ENCODE assay signal across 10 cellular contexts in the genomic region with DNA sequence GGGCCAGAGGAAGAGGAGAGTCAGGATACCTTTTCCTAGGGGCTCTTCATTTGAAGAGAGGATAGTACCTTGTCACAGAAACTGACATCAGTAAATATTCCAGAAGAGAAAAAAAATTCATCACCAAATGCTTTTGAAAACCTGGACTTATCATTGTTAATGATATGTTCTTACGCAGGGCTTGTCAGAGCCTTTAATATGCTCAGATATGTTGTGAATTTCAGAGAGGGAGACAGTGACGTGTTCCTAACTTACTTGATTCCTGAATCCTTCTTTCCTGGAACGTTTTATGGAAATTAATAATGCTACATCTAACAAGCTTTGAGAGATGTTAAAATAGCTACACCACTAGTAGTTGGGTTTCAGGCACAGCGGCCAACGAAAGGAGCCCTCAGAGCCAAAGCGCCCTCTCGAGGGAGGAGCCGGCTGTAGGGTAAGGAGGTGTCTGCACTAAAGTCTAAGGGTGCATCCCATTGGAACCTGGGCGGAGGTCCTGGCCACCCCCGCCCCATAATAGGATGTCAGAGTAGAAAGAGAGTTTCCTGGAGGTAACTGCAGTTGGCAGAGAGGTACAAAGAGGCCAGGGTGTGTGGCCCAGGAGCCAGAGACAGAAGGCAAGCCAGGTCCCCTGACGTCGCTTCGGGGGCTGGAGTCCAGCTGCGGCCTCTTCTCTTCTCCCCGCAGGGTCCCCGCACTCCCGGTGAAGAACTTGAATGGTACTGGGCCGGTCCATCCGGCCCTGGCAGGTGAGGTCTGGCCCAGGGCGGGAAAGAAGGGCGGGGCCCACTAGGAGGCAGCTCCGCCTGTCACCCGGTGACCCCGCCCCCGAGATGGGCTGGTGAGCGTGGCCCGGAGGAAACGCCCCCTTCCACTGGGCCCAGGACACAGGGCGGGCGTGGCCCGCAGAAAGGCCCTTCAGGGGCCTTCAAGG. TPM values are rescaled to one million over a fixed set of nuclear protein-coding genes. Genes with fewer than 3 reads are reported as not detected.
A peak's percentile ranks its signal among the peaks of the same experiment; 100 is the strongest.
DNase-seq lines count a peak whose midpoint lies in the region; ATAC-seq, FAIRE-seq and TF ChIP-seq lines count a peak whose summit lies in the region.
"Had no signal": no experiment of that assay in that cellular context is flagged by ENCODE, and none has a peak within 500 bp of the region (broad histone marks: within the 10 kb centered on the region; RNA-seq: fewer than 3 reads in every experiment).

No MANE protein-coding gene starts in this region.

- no peak overlapping the region for H3K4me3 Mint-ChIP-seq in activated naive CD8-positive, alpha-beta T cell treated with anti-CD3 and anti-CD28 coated beads for 36 hours
- H3K4me3 Mint-ChIP-seq in activated naive CD8-positive, alpha-beta T cell treated with anti-CD3 and anti-CD28 coated beads, Interleukin-2, amount 50 U/mL, for 24 hours, result no peak overlapping the region
- no peak overlapping the region for H3K4me3 Mint-ChIP-seq in activated CD8-positive, alpha-beta memory T cell treated with anti-CD3 and anti-CD28 coated beads, Interleukin-2, amount 10 ng/mL, durations not matched to agents 7 days and 5 days

- ATAC-seq in activated naive CD8-positive, alpha-beta T cell treated with anti-CD3 and anti-CD28 coated beads, Interleukin-2, amount 50 U/mL, for 24 hours, result no peak
- no peak for ATAC-seq in activated CD8-positive, alpha-beta memory T cell treated with anti-CD3 and anti-CD28 coated beads, Interleukin-2, amount 10 ng/mL, durations not matched to agents 7 days and 5 days

- FAIRE-seq in urothelium cell line (lab: Jason Lieb, UNC), result no peak

- H3K27me3 Mint-ChIP-seq in activated naive CD8-positive, alpha-beta T cell treated with anti-CD3 and anti-CD28 coated beads for 36 hours, result no peaks in the 10 kb centered on the region
- H3K27me3 Mint-ChIP-seq in activated naive CD8-positive, alpha-beta T cell treated with anti-CD3 and anti-CD28 coated beads, Interleukin-2, amount 50 U/mL, for 24 hours, result no peaks in the 10 kb centered on the region
- H3K27me3 Mint-ChIP-seq in activated CD8-positive, alpha-beta memory T cell treated with anti-CD3 and anti-CD28 coated beads, Interleukin-2, amount 10 ng/mL, durations not matched to agents 7 days and 5 days, result no peaks in the 10 kb centered on the region

- H3K27me3 ChIP-seq in iPS DF 6.9 (ENCODE audit: control insufficient read depth, insufficient read depth, low read length), result no peaks in the 10 kb centered on the region
- H3K27me3 ChIP-seq in thyroid gland, result no peaks in the 10 kb centered on the region

- no peak overlapping the region for H3K27ac Mint-ChIP-seq in activated naive CD8-positive, alpha-beta T cell treated with anti-CD3 and anti-CD28 coated beads for 36 hours
- no peak overlapping the region for H3K27ac Mint-ChIP-seq in activated naive CD8-positive, alpha-beta T cell treated with anti-CD3 and anti-CD28 coated beads, Interleukin-2, amount 50 U/mL, for 24 hours
- no peak overlapping the region for H3K27ac Mint-ChIP-seq in activated CD8-positive, alpha-beta memory T cell treated with anti-CD3 and anti-CD28 coated beads, Interleukin-2, amount 10 ng/mL, durations not matched to agents 7 days and 5 days

- H3K36me3 Mint-ChIP-seq in activated naive CD8-positive, alpha-beta T cell treated with anti-CD3 and anti-CD28 coated beads for 36 hours, result no peaks in the 10 kb centered on the region
- H3K36me3 Mint-ChIP-seq in activated naive CD8-positive, alpha-beta T cell treated with anti-CD3 and anti-CD28 coated beads, Interleukin-2, amount 50 U/mL, for 24 hours (ENCODE audit: low read depth), result no peaks in the 10 kb centered on the region
- no peaks in the 10 kb centered on the region for H3K36me3 Mint-ChIP-seq in activated CD8-positive, alpha-beta memory T cell treated with anti-CD3 and anti-CD28 coated beads, Interleukin-2, amount 10 ng/mL, durations not matched to agents 7 days and 5 days

- no peaks in the 10 kb centered on the region; the same call in 1 of the 2 replicates for H3K4me1 ChIP-seq in iPS DF 6.9 (ENCODE audit: control insufficient read depth, insufficient read depth, low read length)
- peaks cover 8 to 9% of the 10 kb centered on the region in 2 donors for H3K4me1 ChIP-seq in thyroid gland

- H3K36me3 ChIP-seq in iPS DF 6.9 (ENCODE audit: control insufficient read depth, insufficient read depth, low read length) (no peaks in the 10 kb centered on the region), thyroid gland (no peaks in the 10 kb centered on the region)

- H3K4me3 ChIP-seq in iPS DF 6.9 (ENCODE audit: low read length) (peak overlapping the region; percentile 33; the same call in 1 of the 2 replicates), thyroid gland (replicated peaks in 1 of 3) (no peak overlapping the region)
- H3K4me3 ChIP-seq: skin epidermis had no signal

- H3K4me1 Mint-ChIP-seq in activated naive CD8-positive, alpha-beta T cell treated with anti-CD3 and anti-CD28 coated beads for 36 hours, result peaks cover 37% of the 10 kb centered on the region
- H3K4me1 Mint-ChIP-seq in activated naive CD8-positive, alpha-beta T cell treated with anti-CD3 and anti-CD28 coated beads, Interleukin-2, amount 50 U/mL, for 24 hours, result peaks cover 47% of the 10 kb centered on the region
- peaks cover 25% of the 10 kb centered on the region for H3K4me1 Mint-ChIP-seq in activated CD8-positive, alpha-beta memory T cell treated with anti-CD3 and anti-CD28 coated beads, Interleukin-2, amount 10 ng/mL, durations not matched to agents 7 days and 5 days

- TF ChIP-seq POLR2A in thyroid gland (IDR thresholded peaks at IDR 0.05), result no peak

- H3K9me3 Mint-ChIP-seq in activated naive CD8-positive, alpha-beta T cell treated with anti-CD3 and anti-CD28 coated beads for 36 hours, result no peaks in the 10 kb centered on the region
- H3K9me3 Mint-ChIP-seq in activated naive CD8-positive, alpha-beta T cell treated with anti-CD3 and anti-CD28 coated beads, Interleukin-2, amount 50 U/mL, for 24 hours, result no peaks in the 10 kb centered on the region
- no peaks in the 10 kb centered on the region for H3K9me3 Mint-ChIP-seq in activated CD8-positive, alpha-beta memory T cell treated with anti-CD3 and anti-CD28 coated beads, Interleukin-2, amount 10 ng/mL, durations not matched to agents 7 days and 5 days (ENCODE audit: low read depth)

- no peaks in the 10 kb centered on the region for H3K9me3 ChIP-seq in iPS DF 6.9 (ENCODE audit: control insufficient read depth, insufficient read depth, low read length)
- no peaks in the 10 kb centered on the region for H3K9me3 ChIP-seq in thyroid gland

- DNase-seq in activated naive CD8-positive, alpha-beta T cell treated with anti-CD3 and anti-CD28 coated beads for 36 hours, result peak; percentile 20
- DNase-seq in activated naive CD8-positive, alpha-beta T cell treated with anti-CD3 and anti-CD28 coated beads, Interleukin-2, amount 50 U/mL, for 24 hours, result no peak
- peak; percentile 53 for DNase-seq in RWPE1 (ENCODE audit: low spot score)
- DNase-seq in iPS DF 6.9 (ENCODE audit: low read depth, low spot score), result no peak
- peak; percentile 83 to 85 for DNase-seq in thyroid gland
- DNase-seq in activated CD8-positive, alpha-beta memory T cell treated with anti-CD3 and anti-CD28 coated beads, Interleukin-2, amount 10 ng/mL, durations not matched to agents 7 days and 5 days, result no peak
- DNase-seq in activated CD4-positive, alpha-beta T cell treated with anti-CD3 and anti-CD28 coated beads, Interleukin-2, amount 50 U/mL, for 4 hours, result no peak
- no peak for DNase-seq in urothelium cell line (ENCODE audit: low spot score)
- DNase-seq: T-helper 2 cell had no signal

- POLR2A ChIA-PET in RWPE1 (lab: Yijun Ruan, JAX; ENCODE audit: low non-redundant PET), result no interaction called here

- intact Hi-C loops in thyroid gland (cut with DNase I), result no loop called here

- no peak overlapping the region for H3K27ac ChIP-seq in RWPE1
- H3K27ac ChIP-seq in iPS DF 6.9 (ENCODE audit: low read length), result no peak overlapping the region
- no peak overlapping the region for H3K27ac ChIP-seq in thyroid gland
- H3K27ac ChIP-seq: skin epidermis had no signal

- no peak for TF ChIP-seq CTCF in RWPE1 (conservative IDR thresholded peaks at IDR 0.05; ENCODE audit: low read depth)
- TF ChIP-seq CTCF in thyroid gland (IDR thresholded peaks at IDR 0.05), result no peak

- CTCF ChIA-PET in RWPE1 (lab: Yijun Ruan, JAX), result interaction anchor here (0.6 kb wide), 2 partner anchors 54 to 142 kb away, joined by 3 read pairs; no protein-coding TSS in a partner anchor
- CTCF ChIA-PET in activated CD8-positive, alpha-beta memory T cell treated with anti-CD3 and anti-CD28 coated beads, Interleukin-2, amount 10 ng/mL, durations not matched to agents 7 days and 5 days (lab: Charles Lee), result interaction anchor here (0.8 to 2.5 kb wide), 3 partner anchors 22 to 44 kb away, joined by 3 to 11 read pairs (median 3); no protein-coding TSS in a partner anchor

- no CpG with 5 or more reads among the region's 31 CpGs for WGBS in iPS DF 6.9 (ENCODE audit: insufficient coverage, insufficient read length)
- WGBS in thyroid gland, 2 donors, result 25 to 27% methylated on average over 15 to 16 of the region's 31 CpGs

RNA-seq across cellular contexts. Expression of a gene that starts 36.2 kb away (rescaled TPM):
- 1 to 10 TPM; 1.1 TPM for total RNA-seq in activated naive CD8-positive, alpha-beta T cell treated with anti-CD3 and anti-CD28 coated beads for 36 hours
- total RNA-seq in thyroid gland, result 10 to 100 TPM; 11.5 to 37.1 (median 20.6) TPM
- under 1 TPM; 0.16 to 0.35 TPM for total RNA-seq in activated CD8-positive, alpha-beta memory T cell treated with anti-CD3 and anti-CD28 coated beads, Interleukin-2, amount 10 ng/mL, durations not matched to agents 7 days and 5 days

RNA-seq across cellular contexts. Expression of a gene that starts 42.8 kb away (rescaled TPM):
- 1 to 10 TPM; 1.3 to 1.9 TPM for total RNA-seq in activated naive CD8-positive, alpha-beta T cell treated with anti-CD3 and anti-CD28 coated beads for 36 hours
- 10 to 100 TPM; 27.3 to 52.9 (median 45.1) TPM for total RNA-seq in thyroid gland
- total RNA-seq in activated CD8-positive, alpha-beta memory T cell treated with anti-CD3 and anti-CD28 coated beads, Interleukin-2, amount 10 ng/mL, durations not matched to agents 7 days and 5 days, result not detected

RNA-seq across cellular contexts. Expression of a gene that starts 56.8 kb away (rescaled TPM):
- 1 to 10 TPM in 1 of 2 experiments, under 1 TPM in 1; 0.16 to 1.0 TPM for total RNA-seq in activated naive CD8-positive, alpha-beta T cell treated with anti-CD3 and anti-CD28 coated beads for 36 hours
- under 1 TPM in 1 of 4 donors, not detected in 3; 0.56 TPM for total RNA-seq in thyroid gland
- total RNA-seq in activated CD8-positive, alpha-beta memory T cell treated with anti-CD3 and anti-CD28 coated beads, Interleukin-2, amount 10 ng/mL, durations not matched to agents 7 days and 5 days, result not detected

Comparison
In these comparisons a context has a peak if more than half of its experiments do, and no peak if none do; other contexts are left out.
1. DNase-seq: peak in activated naive CD8-positive, alpha-beta T cell treated with anti-CD3 and anti-CD28 coated beads for 36 hours (single experiment), RWPE1 (single experiment) and thyroid gland (2 of 2); none in activated naive CD8-positive, alpha-beta T cell treated with anti-CD3 and anti-CD28 coated beads, Interleukin-2, amount 50 U/mL, for 24 hours (single experiment), iPS DF 6.9 (single experiment), activated CD8-positive, alpha-beta memory T cell treated with anti-CD3 and anti-CD28 coated beads, Interleukin-2, amount 10 ng/mL, durations not matched to agents 7 days and 5 days (single experiment), activated CD4-positive, alpha-beta T cell treated with anti-CD3 and anti-CD28 coated beads, Interleukin-2, amount 50 U/mL, for 4 hours (0 of 2) and urothelium cell line (single experiment).
2. RNA of a gene that starts 36.2 kb away (total RNA-seq): 11.5 to 37.1 TPM in thyroid gland; 1.1 TPM in activated naive CD8-positive, alpha-beta T cell treated with anti-CD3 and anti-CD28 coated beads for 36 hours and 0.16 to 0.35 TPM in activated CD8-positive, alpha-beta memory T cell treated with anti-CD3 and anti-CD28 coated beads, Interleukin-2, amount 10 ng/mL, durations not matched to agents 7 days and 5 days; every median in the first group is over 4 times any median in the second.
3. RNA of a gene that starts 42.8 kb away (total RNA-seq): 27.3 to 52.9 TPM in thyroid gland; 1.3 to 1.9 TPM in activated naive CD8-positive, alpha-beta T cell treated with anti-CD3 and anti-CD28 coated beads for 36 hours and not detected in activated CD8-positive, alpha-beta memory T cell treated with anti-CD3 and anti-CD28 coated beads, Interleukin-2, amount 10 ng/mL, durations not matched to agents 7 days and 5 days; every median in the first group is over 4 times any median in the second.